ENCODE assay signal across 26 cellular contexts in the genomic region with DNA sequence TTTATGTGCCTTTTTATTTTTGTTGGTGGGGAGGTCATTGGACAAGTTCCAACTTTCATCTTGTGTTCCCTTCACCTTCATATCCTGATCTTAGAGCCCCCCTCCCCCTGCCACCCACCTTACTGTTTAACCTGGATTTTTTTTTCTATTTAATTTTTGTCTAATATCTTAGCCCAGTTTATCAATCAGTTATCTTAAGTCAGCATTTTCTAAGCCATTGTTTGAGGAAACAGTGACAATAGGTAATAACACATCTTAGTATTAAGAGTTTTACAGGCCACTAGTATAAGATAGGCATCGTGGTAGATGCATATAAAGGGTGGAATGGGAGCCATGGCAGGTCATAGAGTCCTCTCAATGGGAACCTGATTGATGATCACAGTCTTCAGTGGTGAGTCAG. TPM values are rescaled to one million over a fixed set of nuclear protein-coding genes. Genes with fewer than 3 reads are reported as not detected.
DNase-seq lines count a peak whose midpoint lies in the region; ATAC-seq lines count a peak whose summit lies in the region.
"Had no signal": no experiment of that assay in that cellular context is flagged by ENCODE, and none has a peak within 500 bp of the region (broad histone marks: within the 10 kb centered on the region; RNA-seq: fewer than 3 reads in every experiment).

No MANE protein-coding gene starts in this region.

- H3K4me1 Mint-ChIP-seq in activated naive CD4-positive, alpha-beta T cell treated with anti-CD3 and anti-CD28 coated beads, Interleukin-2, amount 50 U/mL, for 24 hours: peaks cover 41% of the 10 kb centered on the region
- H3K4me1 Mint-ChIP-seq in T-helper 17 cell: peaks cover 10% of the 10 kb centered on the region
- H3K4me1 Mint-ChIP-seq in activated naive CD8-positive, alpha-beta T cell treated with anti-CD3 and anti-CD28 coated beads, Interleukin-2, amount 50 U/mL, for 24 hours: peaks cover 65% of the 10 kb centered on the region
- peaks cover 58% of the 10 kb centered on the region for H3K4me1 Mint-ChIP-seq in stimulated activated naive CD8-positive, alpha-beta T cell treated with anti-CD3 and anti-CD28 coated beads, Interleukin-15, amount 100 ng/mL, for 72 hours

- peaks cover 7% of the 10 kb centered on the region for H3K27me3 Mint-ChIP-seq in activated naive CD4-positive, alpha-beta T cell treated with anti-CD3 and anti-CD28 coated beads, Interleukin-2, amount 50 U/mL, for 24 hours
- peaks cover 7% of the 10 kb centered on the region for H3K27me3 Mint-ChIP-seq in T-helper 17 cell
- peaks cover 7% of the 10 kb centered on the region for H3K27me3 Mint-ChIP-seq in activated naive CD8-positive, alpha-beta T cell treated with anti-CD3 and anti-CD28 coated beads, Interleukin-2, amount 50 U/mL, for 24 hours
- no peaks in the 10 kb centered on the region for H3K27me3 Mint-ChIP-seq in stimulated activated naive CD8-positive, alpha-beta T cell treated with anti-CD3 and anti-CD28 coated beads, Interleukin-15, amount 100 ng/mL, for 72 hours

- H3K9me3 ChIP-seq in T-helper 17 cell (ENCODE audit: control insufficient read depth, low read length, poor library complexity, severe bottlenecking): no peaks in the 10 kb centered on the region
- H3K9me3 ChIP-seq: colonic mucosa, heart right ventricle, pancreas, right atrium auricular region, spleen, testis had no signal

- ATAC-seq in T-helper 17 cell (no peak), HG03095 (IDR thresholded peaks at IDR 0.05; ENCODE audit: unreplicated experiment) (no peak), GM18519 (IDR thresholded peaks at IDR 0.05; ENCODE audit: low FRiP score, unreplicated experiment) (no peak)
- no peak for ATAC-seq in activated naive CD8-positive, alpha-beta T cell treated with anti-CD3 and anti-CD28 coated beads, Interleukin-2, amount 50 U/mL, for 24 hours
- no peak for ATAC-seq in stimulated activated naive CD8-positive, alpha-beta T cell treated with anti-CD3 and anti-CD28 coated beads, Interleukin-15, amount 100 ng/mL, for 72 hours
- ATAC-seq: effector memory CD8-positive, alpha-beta T cell; heart right ventricle; left colon; pancreas; stimulated activated effector memory CD8-positive, alpha-beta T cell treated with anti-CD3 and anti-CD28 coated beads, Interleukin-12 subunit alpha, Interleukin-12 subunit beta, amount 100 ng/mL, for 72 hours had no signal

- H3K9me3 Mint-ChIP-seq in activated naive CD4-positive, alpha-beta T cell treated with anti-CD3 and anti-CD28 coated beads, Interleukin-2, amount 50 U/mL, for 24 hours: no peaks in the 10 kb centered on the region
- H3K9me3 Mint-ChIP-seq in activated naive CD8-positive, alpha-beta T cell treated with anti-CD3 and anti-CD28 coated beads, Interleukin-2, amount 50 U/mL, for 24 hours: no peaks in the 10 kb centered on the region
- H3K9me3 Mint-ChIP-seq in stimulated activated naive CD8-positive, alpha-beta T cell treated with anti-CD3 and anti-CD28 coated beads, Interleukin-15, amount 100 ng/mL, for 72 hours: no peaks in the 10 kb centered on the region
- H3K9me3 Mint-ChIP-seq: effector memory CD8-positive, alpha-beta T cell; IgD-negative memory B cell; stimulated activated effector memory CD8-positive, alpha-beta T cell treated with anti-CD3 and anti-CD28 coated beads, Interleukin-12 subunit alpha, Interleukin-12 subunit beta, amount 100 ng/mL, for 72 hours; T-helper 1 cell treated with Interleukin-12 subunit alpha and Interleukin-12 subunit beta and Interleukin-4 antibody, amounts not matched to agents 30 μg/mL and 1 μg/mL, for 36 hours had no signal

- peaks cover 12% of the 10 kb centered on the region for H3K36me3 Mint-ChIP-seq in activated naive CD4-positive, alpha-beta T cell treated with anti-CD3 and anti-CD28 coated beads, Interleukin-2, amount 50 U/mL, for 24 hours
- H3K36me3 Mint-ChIP-seq in T-helper 17 cell (ENCODE audit: low read depth): peaks cover 2% of the 10 kb centered on the region
- peaks cover 27% of the 10 kb centered on the region for H3K36me3 Mint-ChIP-seq in activated naive CD8-positive, alpha-beta T cell treated with anti-CD3 and anti-CD28 coated beads, Interleukin-2, amount 50 U/mL, for 24 hours (ENCODE audit: low read depth)
- H3K36me3 Mint-ChIP-seq: IgD-negative memory B cell had no signal

- peak overlapping the region; percentile 66 for H3K4me3 Mint-ChIP-seq in activated naive CD4-positive, alpha-beta T cell treated with anti-CD3 and anti-CD28 coated beads, Interleukin-2, amount 50 U/mL, for 24 hours
- H3K4me3 Mint-ChIP-seq in T-helper 17 cell: no peak overlapping the region
- peak overlapping the region; percentile 54 for H3K4me3 Mint-ChIP-seq in activated naive CD8-positive, alpha-beta T cell treated with anti-CD3 and anti-CD28 coated beads, Interleukin-2, amount 50 U/mL, for 24 hours
- peak overlapping the region; percentile 37 to 51 for H3K4me3 Mint-ChIP-seq in stimulated activated naive CD8-positive, alpha-beta T cell treated with anti-CD3 and anti-CD28 coated beads, Interleukin-15, amount 100 ng/mL, for 72 hours
- H3K4me3 Mint-ChIP-seq: effector memory CD8-positive, alpha-beta T cell; stimulated activated effector memory CD8-positive, alpha-beta T cell treated with anti-CD3 and anti-CD28 coated beads, Interleukin-12 subunit alpha, Interleukin-12 subunit beta, amount 100 ng/mL, for 72 hours; T-helper 1 cell treated with Interleukin-12 subunit alpha and Interleukin-12 subunit beta and Interleukin-4 antibody, amounts not matched to agents 30 μg/mL and 1 μg/mL, for 36 hours had no signal

- DNase-seq in activated naive CD4-positive, alpha-beta T cell treated with Interleukin-2 at 50 U/mL for 16 hours: no peak
- no peak for DNase-seq in T-helper 17 cell
- DNase-seq in activated naive CD8-positive, alpha-beta T cell treated with anti-CD3 and anti-CD28 coated beads, Interleukin-2, amount 50 U/mL, for 24 hours: no peak
- no peak for DNase-seq in stimulated activated naive CD8-positive, alpha-beta T cell treated with anti-CD3 and anti-CD28 coated beads, Interleukin-15, amount 100 ng/mL, for 72 hours
- DNase-seq: activated CD4-positive, alpha-beta T cell treated with anti-CD3 and anti-CD28 coated beads, Interleukin-2, amount 50 U/mL, for 48 hours; amniotic stem cell; colonic mucosa; effector memory CD8-positive, alpha-beta T cell; foreskin fibroblast; heart right ventricle; left colon; mesendoderm; NCI-H1105; NCI-H1930; NCI-H69; spleen; stimulated activated CD4-positive, alpha-beta T cell treated with anti-CD3 and anti-CD28 coated beads, Interleukin-2, amount 100 ng/mL, for 48 hours; testis had no signal

- H3K27ac Mint-ChIP-seq in activated naive CD4-positive, alpha-beta T cell treated with anti-CD3 and anti-CD28 coated beads, Interleukin-2, amount 50 U/mL, for 24 hours: peak overlapping the region; percentile 78
- peak overlapping the region; percentile 77 for H3K27ac Mint-ChIP-seq in T-helper 17 cell
- H3K27ac Mint-ChIP-seq in activated naive CD8-positive, alpha-beta T cell treated with anti-CD3 and anti-CD28 coated beads, Interleukin-2, amount 50 U/mL, for 24 hours: peak overlapping the region; percentile 89
- no peak overlapping the region for H3K27ac Mint-ChIP-seq in stimulated activated naive CD8-positive, alpha-beta T cell treated with anti-CD3 and anti-CD28 coated beads, Interleukin-15, amount 100 ng/mL, for 72 hours
- H3K27ac Mint-ChIP-seq: stimulated activated effector memory CD8-positive, alpha-beta T cell treated with anti-CD3 and anti-CD28 coated beads, Interleukin-12 subunit alpha, Interleukin-12 subunit beta, amount 100 ng/mL, for 72 hours had no signal

RNA-seq across cellular contexts. Expression of a gene that starts 2.4 kb away (rescaled TPM):
- 10 to 100 TPM; 25.0 to 28.4 TPM for total RNA-seq in T-helper 17 cell

Comparison
In these comparisons a context has a peak if more than half of its experiments do, and no peak if none do; other contexts are left out.
1. H3K27ac Mint-ChIP-seq: peak in activated naive CD4-positive, alpha-beta T cell treated with anti-CD3 and anti-CD28 coated beads, Interleukin-2, amount 50 U/mL, for 24 hours (single experiment), T-helper 17 cell (single experiment) and activated naive CD8-positive, alpha-beta T cell treated with anti-CD3 and anti-CD28 coated beads, Interleukin-2, amount 50 U/mL, for 24 hours (single experiment); none in stimulated activated naive CD8-positive, alpha-beta T cell treated with anti-CD3 and anti-CD28 coated beads, Interleukin-15, amount 100 ng/mL, for 72 hours (0 of 2).